In the genomic region with DNA sequence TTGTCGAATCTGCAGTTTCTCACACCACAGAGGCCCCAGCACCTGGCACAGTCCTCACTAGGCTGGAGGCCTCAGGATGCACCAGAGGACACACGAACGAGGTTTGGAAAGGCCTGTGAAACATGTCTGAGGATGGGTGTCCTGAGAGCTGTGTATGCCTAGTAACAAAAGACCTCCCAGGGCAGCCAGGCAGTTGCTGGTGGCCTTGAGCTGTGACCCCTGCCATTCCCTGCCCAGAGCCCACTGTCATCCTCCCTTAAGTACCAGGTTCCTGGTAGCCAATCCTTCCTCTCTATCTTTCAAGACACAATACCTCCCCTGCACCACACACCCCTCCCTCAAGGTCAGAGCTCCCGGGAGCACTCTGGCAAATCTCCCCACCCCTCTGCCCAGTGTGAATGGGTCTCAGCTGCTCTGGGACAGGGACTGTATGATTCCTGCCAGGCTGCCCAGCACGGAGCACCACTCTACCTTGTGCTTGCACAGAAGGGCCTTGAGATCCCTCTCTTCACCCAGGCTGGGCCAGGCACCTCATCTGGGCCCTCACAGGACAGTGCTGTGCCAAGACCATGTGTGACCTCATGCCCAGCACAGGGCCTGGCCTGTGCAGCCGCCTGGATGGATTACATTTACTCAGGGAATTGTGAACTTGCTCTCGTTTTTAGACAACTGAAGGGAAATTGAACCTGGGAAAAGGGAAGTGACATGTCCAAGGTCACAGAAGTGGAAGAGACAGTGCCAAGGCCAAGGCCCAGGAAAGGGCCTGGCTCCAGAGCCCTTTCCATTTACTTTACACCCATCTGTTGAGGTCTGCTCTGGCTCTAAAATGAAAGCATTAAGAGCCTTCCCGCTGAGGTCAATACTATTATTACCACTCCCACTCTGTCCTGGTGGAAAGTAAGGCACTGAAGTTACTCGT, we compare ENCODE assay signal across 2 cellular contexts.
TF ChIP-seq lines count a peak whose summit lies in the region.

No MANE protein-coding gene starts in this region.

TF ChIP-seq in endothelial cell of umbilical vein, 7 proteins besides CTCF, POLR2A, EP300 and RAD21:
- TF ChIP-seq JUN (IDR thresholded peaks at IDR 0.05; ENCODE audit: borderline replicate concordance, insufficient read depth, insufficient read length, low read depth), result no peak
- no peak for TF ChIP-seq EZH2 (IDR thresholded peaks at IDR 0.05; ENCODE audit: borderline replicate concordance, low read depth, low read length, severe bottlenecking)
- TF ChIP-seq FOS (IDR thresholded peaks at IDR 0.05; ENCODE audit: borderline replicate concordance, insufficient read depth, low read length), result no peak
- no peak for TF ChIP-seq MAX (IDR thresholded peaks at IDR 0.05; ENCODE audit: insufficient read depth, insufficient read length)
- no peak for TF ChIP-seq GATA2 (IDR thresholded peaks at IDR 0.05; ENCODE audit: insufficient read depth, insufficient read length, low read depth, low read length)
- TF ChIP-seq MYC (IDR thresholded peaks at IDR 0.05; ENCODE audit: low read depth, low read length), result no peak
- TF ChIP-seq POLR2AphosphoS5 (IDR thresholded peaks at IDR 0.05; ENCODE audit: insufficient read depth, low read depth, low read length), result no peak

TF ChIP-seq in HEK293T, 16 proteins besides CTCF, POLR2A, EP300 and RAD21:
- TF ChIP-seq FOXK2 (IDR thresholded peaks at IDR 0.05), result no peak
- no peak for TF ChIP-seq TARDBP (IDR thresholded peaks at IDR 0.05)
